In the genomic region with DNA sequence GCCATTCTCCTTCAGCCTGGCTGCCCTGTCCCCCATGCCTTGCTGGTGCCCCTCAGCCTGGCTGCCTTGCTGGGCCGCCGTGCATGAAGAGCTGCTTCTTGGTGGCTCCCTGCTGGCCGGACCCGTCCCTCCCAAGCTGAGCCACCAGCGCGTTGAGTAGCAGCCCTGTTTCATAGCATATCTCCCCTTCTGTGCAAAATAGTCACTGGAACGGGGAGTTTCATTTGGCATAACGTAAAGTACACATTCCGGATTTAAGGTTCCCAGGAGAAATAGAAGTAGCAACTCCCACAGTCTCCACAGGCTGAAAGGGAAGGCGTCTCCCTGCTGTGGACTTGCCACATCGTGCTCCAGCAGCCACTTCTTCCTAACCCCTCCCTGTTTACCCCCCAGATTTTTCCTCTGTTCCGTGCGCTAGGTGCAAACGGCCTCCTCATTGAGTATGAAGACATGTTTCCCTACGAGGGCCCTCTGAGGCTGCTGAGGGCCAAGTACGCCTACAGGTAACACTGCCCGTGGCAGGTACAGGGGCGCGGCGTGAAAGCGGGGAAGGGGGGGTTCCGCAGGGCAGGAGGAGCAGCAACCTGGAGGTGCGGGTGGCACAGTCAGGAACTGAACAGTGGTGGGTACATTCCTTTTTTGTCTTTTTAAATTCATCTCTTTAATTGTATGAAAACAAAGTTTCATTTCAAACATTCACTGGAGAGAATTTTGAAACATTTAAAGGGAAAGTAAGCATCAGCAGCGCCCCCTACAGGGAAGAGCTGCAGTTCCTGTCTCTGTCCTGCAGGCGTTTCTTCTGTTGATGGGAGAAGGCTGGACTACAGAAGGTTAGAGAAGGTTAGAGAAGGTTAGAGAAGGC, we compare ENCODE assay signal across 8 cellular contexts. TPM values are rescaled to one million over a fixed set of nuclear protein-coding genes. Genes with fewer than 3 reads are reported as not detected.
DNase-seq lines count a peak whose midpoint lies in the region; ATAC-seq and TF ChIP-seq lines count a peak whose summit lies in the region.

No MANE protein-coding gene starts in this region.

- no peak overlapping the region for H3K4me2 ChIP-seq in OCI-LY7 (ENCODE audit: low read length)

- H3K9me2 ChIP-seq in OCI-LY7 (ENCODE audit: insufficient read depth, low read length), result no peaks in the 10 kb centered on the region

- H2AFZ ChIP-seq in OCI-LY7 (ENCODE audit: low read length), result no peak overlapping the region

- TF ChIP-seq CTCF in right atrium auricular region (IDR thresholded peaks at IDR 0.05), result peak in 1 of 2 donors; percentile 54
- TF ChIP-seq CTCF in OCI-LY7 (conservative IDR thresholded peaks at IDR 0.05; ENCODE audit: low read length), result peak; percentile 100

- intact Hi-C loops in Right ventricle myocardium inferior (cut with DNase I), result no loop called here
- intact Hi-C loops in OCI-LY7 (cut with micrococcal nuclease; ENCODE audit: unreplicated experiment), result no loop called here

- H3K27me3 ChIP-seq in right atrium auricular region, result no peaks in the 10 kb centered on the region

- DNase-seq in Right ventricle myocardium inferior (ENCODE audit: missing footprints) (no peak), right atrium auricular region (ENCODE audit: low spot score) (no peak), OCI-LY7 (ENCODE audit: low spot score) (peak; percentile 81), hepatic stellate cell (ENCODE audit: low spot score) (peak; percentile 50), medulla oblongata (ENCODE audit: extremely low spot score) (no peak)
- peak; percentile 84 for DNase-seq in activated effector memory CD4-positive, alpha-beta T cell treated with anti-CD3 and anti-CD28 coated beads, Interleukin-2, amount 50 U/mL, for 16 hours
- DNase-seq in stimulated activated CD4-positive, alpha-beta T cell treated with anti-CD3 and anti-CD28 coated beads, Interleukin-4, amount 100 ng/mL, for 48 hours (ENCODE audit: low read depth in 2 of 2), result peak; percentile 59 to 64

- H3K27ac ChIP-seq in right atrium auricular region, result no peak overlapping the region
- H3K27ac ChIP-seq in OCI-LY7 (ENCODE audit: low read depth, low read length, poor library complexity, severe bottlenecking), result no peak overlapping the region

- POLR2A ChIA-PET in OCI-LY7 (lab: Charles Lee), result no interaction called here

- H3K9me3 ChIP-seq in right atrium auricular region, result peaks cover 0 to 8% of the 10 kb centered on the region in 2 donors
- H3K9me3 ChIP-seq in OCI-LY7 (ENCODE audit: low read length), result no peaks in the 10 kb centered on the region

- H3K4me1 ChIP-seq in right atrium auricular region (peaks cover 0 to 7% of the 10 kb centered on the region in 2 donors), OCI-LY7 (ENCODE audit: insufficient read depth, low read length, poor library complexity, severe bottlenecking) (peaks cover 14% of the 10 kb centered on the region)

- peak; percentile 38 for ATAC-seq in Right ventricle myocardium inferior
- ATAC-seq in HG03039 (IDR thresholded peaks at IDR 0.05; ENCODE audit: unreplicated experiment), result no peak

- BruUV-seq in OCI-LY7 (replicated peaks; lab: Mats Ljungman, UMichigan), result no TSS peak

- H4K20me1 ChIP-seq in OCI-LY7 (ENCODE audit: insufficient read depth, low read length), result no peaks in the 10 kb centered on the region

- CTCF ChIA-PET in OCI-LY7 (lab: Charles Lee; ENCODE audit: unreplicated experiment), result interaction anchor here (1.0 kb wide), 1 partner anchor 74 kb away, joined by 3 read pairs; no protein-coding TSS in a partner anchor

- H3K4me3 ChIP-seq in right atrium auricular region (no peak overlapping the region), OCI-LY7 (ENCODE audit: low read depth, low read length, poor library complexity, severe bottlenecking) (no peak overlapping the region)

- H3K36me3 ChIP-seq in right atrium auricular region (no peaks in the 10 kb centered on the region), OCI-LY7 (ENCODE audit: insufficient read depth, low read length) (peaks cover 19% of the 10 kb centered on the region)

- H3K79me2 ChIP-seq in OCI-LY7 (ENCODE audit: insufficient read depth, low read depth, low read length), result peaks cover 11% of the 10 kb centered on the region; the same call in 1 of the 2 replicates

RNA-seq across cellular contexts. Expression of gene OGFOD3, which starts 5.8 kb away (rescaled TPM):
- 23.5 TPM for total RNA-seq in Right ventricle myocardium inferior
- total RNA-seq in right atrium auricular region, result 10 to 100 TPM; 26.4 to 32.4 TPM
- 46.9 and 55.6 TPM in 2 replicates for total RNA-seq in OCI-LY7 (2014; rRNA removed; shearing (Covaris generic))
- total RNA-seq in OCI-LY7 (2022), result 65.2 and 80.8 TPM in 2 replicates

RNA-seq across cellular contexts. Expression of gene HEXD, which starts 6.1 kb away (rescaled TPM):
- 14.4 TPM for total RNA-seq in Right ventricle myocardium inferior
- 10 to 100 TPM; 11.3 to 15.6 TPM for total RNA-seq in right atrium auricular region
- 88.8 and 93.2 TPM in 2 replicates for total RNA-seq in OCI-LY7 (2014; rRNA removed; shearing (Covaris generic))
- total RNA-seq in OCI-LY7 (2022), result 87.9 and 94.7 TPM in 2 replicates

RNA-seq across cellular contexts. Expression of gene CYBC1, which starts 26.3 kb away (rescaled TPM):
- total RNA-seq in Right ventricle myocardium inferior (29.4 TPM), right atrium auricular region (10 to 100 TPM; 14.9 to 34.9 TPM), OCI-LY7 (2022) (679 and 701 TPM in 2 replicates)
- 424 and 470 TPM in 2 replicates for total RNA-seq in OCI-LY7 (2014; rRNA removed; shearing (Covaris generic))

RNA-seq across cellular contexts. Expression of gene NARF, which starts 34.3 kb away (rescaled TPM):
- total RNA-seq in Right ventricle myocardium inferior (72.7 TPM), right atrium auricular region (10 to 100 TPM; 51.4 to 54.8 TPM), OCI-LY7 (2022) (148 and 151 TPM in 2 replicates)
- total RNA-seq in OCI-LY7 (2014; rRNA removed; shearing (Covaris generic)), result 75.0 and 82.5 TPM in 2 replicates

RNA-seq across cellular contexts. Expression of gene UTS2R, which starts 52.7 kb away (rescaled TPM):
- total RNA-seq in Right ventricle myocardium inferior (0.76 TPM), right atrium auricular region (10 to 100 TPM in 1 of 2 donors, under 1 TPM in 1; 0.44 to 16.9 TPM), OCI-LY7 (2022) (34.9 and 36.3 TPM in 2 replicates)
- 11.9 and 17.4 TPM in 2 replicates for total RNA-seq in OCI-LY7 (2014; rRNA removed; shearing (Covaris generic))

Comparison
In these comparisons a context has a peak if more than half of its experiments do, and no peak if none do; other contexts are left out.
1. DNase-seq: peak in OCI-LY7 (single experiment), activated effector memory CD4-positive, alpha-beta T cell treated with anti-CD3 and anti-CD28 coated beads, Interleukin-2, amount 50 U/mL, for 16 hours (single experiment), hepatic stellate cell (single experiment) and stimulated activated CD4-positive, alpha-beta T cell treated with anti-CD3 and anti-CD28 coated beads, Interleukin-4, amount 100 ng/mL, for 48 hours (2 of 2); none in Right ventricle myocardium inferior (single experiment), right atrium auricular region (single experiment) and medulla oblongata (single experiment).
2. RNA of gene CYBC1, which starts 26.3 kb away (total RNA-seq): 424 to 701 TPM in OCI-LY7; 14.9 to 34.9 TPM in right atrium auricular region and 29.4 TPM in Right ventricle myocardium inferior (single experiment); every median in the first group is over 10 times any median in the second.